Comparison of ENCODE assay signal across 8 cellular contexts in the genomic region with DNA sequence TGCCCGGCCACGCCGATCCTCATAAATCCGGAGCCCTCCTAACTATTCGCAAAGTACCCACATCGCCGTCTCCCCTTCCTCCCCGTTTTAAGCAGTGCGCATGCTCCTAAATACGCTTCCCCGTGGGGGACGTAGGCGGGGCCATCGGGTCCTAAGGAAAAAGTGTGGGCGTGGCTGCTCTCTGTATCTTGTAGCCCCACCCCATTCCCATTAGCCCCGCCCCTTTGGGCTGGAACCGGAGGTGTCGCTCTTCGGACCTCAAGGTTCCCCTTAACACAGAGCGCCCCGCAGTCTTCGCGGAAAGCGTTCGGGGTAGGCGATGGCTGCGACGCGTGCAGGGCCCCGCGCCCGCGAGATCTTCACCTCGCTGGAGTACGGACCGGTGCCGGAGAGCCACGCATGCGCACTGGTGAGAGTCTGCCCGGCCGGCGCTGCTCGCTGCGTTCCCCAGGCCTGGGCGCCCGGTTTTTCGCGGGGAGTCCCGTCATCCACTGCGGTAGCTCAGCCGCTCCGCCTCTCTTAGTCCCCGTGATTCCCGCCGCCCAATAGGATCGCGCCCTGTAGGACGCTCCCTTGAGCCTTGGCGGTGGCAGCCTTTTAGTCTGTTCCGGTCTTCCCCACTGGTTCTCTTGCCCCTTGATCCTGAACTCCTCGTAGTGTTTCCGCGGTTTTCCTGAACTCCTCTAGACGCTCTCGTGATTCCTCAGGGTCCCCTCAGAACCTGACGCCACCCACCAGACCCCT. TPM values are rescaled to one million over a fixed set of nuclear protein-coding genes. Genes with fewer than 3 reads are reported as not detected.
A peak's percentile ranks its signal among the peaks of the same experiment; 100 is the strongest.
DNase-seq lines count a peak whose midpoint lies in the region; ATAC-seq and TF ChIP-seq lines count a peak whose summit lies in the region.

Gene ALDH16A1, plus strand, starts transcription at position 213 of the 744 bp plus-strand sequence. Its CDS starts 107 bp downstream, at position 320.

- no peaks in the 10 kb centered on the region for H3K9me3 ChIP-seq in SK-N-MC (ENCODE audit: low read depth, low read length)
- no peaks in the 10 kb centered on the region for H3K9me3 ChIP-seq in gastroesophageal sphincter
- no peaks in the 10 kb centered on the region for H3K9me3 ChIP-seq in suprapubic skin

- peak within 1 kb of the TSS; percentile 99 for H3K27ac Mint-ChIP-seq in HFFc6
- peak within 1 kb of the TSS; percentile 99 for H3K27ac Mint-ChIP-seq in activated naive CD4-positive, alpha-beta T cell treated with anti-CD3 and anti-CD28 coated beads, Interleukin-2, amount 10 ng/mL, durations not matched to agents 7 days and 5 days

- H3K4me3 Mint-ChIP-seq in HFFc6, result peak within 1 kb of the TSS; percentile 95
- peak within 1 kb of the TSS; percentile 97 for H3K4me3 Mint-ChIP-seq in activated naive CD4-positive, alpha-beta T cell treated with anti-CD3 and anti-CD28 coated beads, Interleukin-2, amount 10 ng/mL, durations not matched to agents 7 days and 5 days

- H3K36me3 Mint-ChIP-seq in HFFc6 (ENCODE audit: low read depth), result peaks cover 8% of the 10 kb centered on the region; the same call in 1 of the 2 replicates
- peaks cover 47% of the 10 kb centered on the region for H3K36me3 Mint-ChIP-seq in activated naive CD4-positive, alpha-beta T cell treated with anti-CD3 and anti-CD28 coated beads, Interleukin-2, amount 10 ng/mL, durations not matched to agents 7 days and 5 days

- H3K36me3 ChIP-seq in SK-N-MC (ENCODE audit: insufficient read depth, low read length) (peaks cover 17% of the 10 kb centered on the region), gastroesophageal sphincter (peaks cover 0 to 29% of the 10 kb centered on the region in 2 donors), suprapubic skin (peaks cover 6% of the 10 kb centered on the region)

- H3K4me1 Mint-ChIP-seq in HFFc6 (ENCODE audit: low read depth), result peaks cover 34% of the 10 kb centered on the region
- H3K4me1 Mint-ChIP-seq in activated naive CD4-positive, alpha-beta T cell treated with anti-CD3 and anti-CD28 coated beads, Interleukin-2, amount 10 ng/mL, durations not matched to agents 7 days and 5 days, result peaks cover 76% of the 10 kb centered on the region

- DNase-seq in GM04503 (ENCODE audit: low read depth) (peak; percentile 82), HFFc6 (peak; percentile 96), NB4 (ENCODE audit: low read depth) (peak; percentile 97), SK-N-MC (ENCODE audit: low read depth, low spot score) (peak; percentile 93), nucleus accumbens (lab: John Stamatoyannopoulos, UW) (peak; percentile 84 to 100 (median 98)), suprapubic skin (ENCODE audit: low spot score in 2 of 2) (peak; percentile 99 to 100)
- peak; percentile 98 for DNase-seq in activated naive CD4-positive, alpha-beta T cell treated with anti-CD3 and anti-CD28 coated beads, Interleukin-2, amount 10 ng/mL, durations not matched to agents 7 days and 5 days

- H3K27me3 ChIP-seq in gastroesophageal sphincter (no peaks in the 10 kb centered on the region), suprapubic skin (no peaks in the 10 kb centered on the region)

- H3K4me3 ChIP-seq in NB4 (ENCODE audit: low read depth, low read length) (peak within 1 kb of the TSS; percentile 99), SK-N-MC (peak within 1 kb of the TSS; percentile 96), gastroesophageal sphincter (peak within 1 kb of the TSS; percentile 81 to 86), suprapubic skin (peak within 1 kb of the TSS; percentile 73)

- no peak for TF ChIP-seq EP300 in gastroesophageal sphincter (IDR thresholded peaks at IDR 0.05)
- TF ChIP-seq EP300 in suprapubic skin (IDR thresholded peaks at IDR 0.05), result no peak

- TF ChIP-seq CTCF in HFFc6 (IDR thresholded peaks at IDR 0.05) (no peak), NB4 (IDR thresholded peaks at IDR 0.05; ENCODE audit: low read depth, low read length) (no peak), gastroesophageal sphincter (IDR thresholded peaks at IDR 0.05) (peak in 1 of 4 experiments; percentile 2), suprapubic skin (IDR thresholded peaks at IDR 0.05) (no peak)

- TF ChIP-seq POLR2A in NB4 (IDR thresholded peaks at IDR 0.05; ENCODE audit: extremely low read depth, insufficient read length), result peak; percentile 98
- peak; percentile 67 to 83 for TF ChIP-seq POLR2A in gastroesophageal sphincter (IDR thresholded peaks at IDR 0.05)
- TF ChIP-seq POLR2A in suprapubic skin (IDR thresholded peaks at IDR 0.05), result peak; percentile 79 to 90

- CTCF ChIA-PET in activated naive CD4-positive, alpha-beta T cell treated with anti-CD3 and anti-CD28 coated beads, Interleukin-2, amount 10 ng/mL, durations not matched to agents 7 days and 5 days (lab: Charles Lee), result interaction anchor here (1.9 to 5.1 kb wide), 3 partner anchors 17 to 23 kb away, joined by 8 to 33 read pairs (median 9); partner anchors contain the start of gene FLT3LG

- H3K27me3 Mint-ChIP-seq in HFFc6 (ENCODE audit: insufficient read depth), result no peaks in the 10 kb centered on the region; the same call in 1 of the 2 replicates
- no peaks in the 10 kb centered on the region for H3K27me3 Mint-ChIP-seq in activated naive CD4-positive, alpha-beta T cell treated with anti-CD3 and anti-CD28 coated beads, Interleukin-2, amount 10 ng/mL, durations not matched to agents 7 days and 5 days

- peak; percentile 94 for ATAC-seq in gastroesophageal sphincter

- peak within 1 kb of the TSS; percentile 99 for H3K27ac ChIP-seq in SK-N-MC
- H3K27ac ChIP-seq in gastroesophageal sphincter, result peak within 1 kb of the TSS; percentile 95 to 100 (median 96)
- peak within 1 kb of the TSS; percentile 96 for H3K27ac ChIP-seq in suprapubic skin

- 0 to 1% methylated on average over 8 to 30 of the region's 66 CpGs for WGBS in gastroesophageal sphincter (ENCODE audit: low coverage in 1 of 2), 2 donors
- under 1% methylated on average over 35 of the region's 66 CpGs for WGBS in suprapubic skin

- H3K9ac ChIP-seq in SK-N-MC (ENCODE audit: insufficient read length), result peak within 1 kb of the TSS; percentile 99

- H3K4me1 ChIP-seq in gastroesophageal sphincter (peaks cover 0 to 61% (median 21%) of the 10 kb centered on the region in 3 donors), suprapubic skin (peaks cover 36% of the 10 kb centered on the region)

- H3K9me3 Mint-ChIP-seq in HFFc6, result no peaks in the 10 kb centered on the region
- no peaks in the 10 kb centered on the region for H3K9me3 Mint-ChIP-seq in activated naive CD4-positive, alpha-beta T cell treated with anti-CD3 and anti-CD28 coated beads, Interleukin-2, amount 10 ng/mL, durations not matched to agents 7 days and 5 days

RNA-seq across cellular contexts. Expression of gene ALDH16A1, which starts in this region (rescaled TPM):
- 10 to 100 TPM; 13.9 to 23.0 (median 19.8) TPM for total RNA-seq in HFFc6 (2021; fragmentation: NEBNext Ultra II Directional; extraction: Animal tissue kit (Norgen Biotek cat#: 25700))
- total RNA-seq in gastroesophageal sphincter (10 to 100 TPM; 11.8 to 34.4 (median 22.2) TPM), suprapubic skin (10 to 100 TPM; 21.7 to 47.7 (median 35.9) TPM)

Comparison
In these comparisons a context has a peak if more than half of its experiments do, and no peak if none do; other contexts are left out.
1. Peak in every context shown above with its lines: DNase-seq, ATAC-seq, H3K4me3 ChIP-seq and H3K27ac ChIP-seq.